Comparison of ENCODE assay signal across 1 cellular context in genomic region chr1:202619528-202619927, GRCh38.
TF ChIP-seq lines count a peak whose summit lies in the region.

No MANE protein-coding gene starts in this region.

TF ChIP-seq in H1, 55 proteins besides CTCF, POLR2A, EP300 and RAD21:
- TF ChIP-seq SIX5 (IDR thresholded peaks at IDR 0.05; ENCODE audit: low read depth, low read length), result no peak
- no peak for TF ChIP-seq ATF2 (IDR thresholded peaks at IDR 0.05; ENCODE audit: low read length)
- TF ChIP-seq NRF1 (IDR thresholded peaks at IDR 0.05; ENCODE audit: low read depth, low read length), result no peak
- no peak for TF ChIP-seq CREB1 (IDR thresholded peaks at IDR 0.05)
- no peak for TF ChIP-seq EZH2 (IDR thresholded peaks at IDR 0.05; ENCODE audit: low read depth, low read length, severe bottlenecking)
- TF ChIP-seq EGR1 (IDR thresholded peaks at IDR 0.05; ENCODE audit: borderline replicate concordance, low read depth, low read length), result no peak
- no peak for TF ChIP-seq POLR2AphosphoS5 (IDR thresholded peaks at IDR 0.05; ENCODE audit: low read depth, low read length)
- no peak for TF ChIP-seq E2F6 (IDR thresholded peaks at IDR 0.05)
